In the genomic region with DNA sequence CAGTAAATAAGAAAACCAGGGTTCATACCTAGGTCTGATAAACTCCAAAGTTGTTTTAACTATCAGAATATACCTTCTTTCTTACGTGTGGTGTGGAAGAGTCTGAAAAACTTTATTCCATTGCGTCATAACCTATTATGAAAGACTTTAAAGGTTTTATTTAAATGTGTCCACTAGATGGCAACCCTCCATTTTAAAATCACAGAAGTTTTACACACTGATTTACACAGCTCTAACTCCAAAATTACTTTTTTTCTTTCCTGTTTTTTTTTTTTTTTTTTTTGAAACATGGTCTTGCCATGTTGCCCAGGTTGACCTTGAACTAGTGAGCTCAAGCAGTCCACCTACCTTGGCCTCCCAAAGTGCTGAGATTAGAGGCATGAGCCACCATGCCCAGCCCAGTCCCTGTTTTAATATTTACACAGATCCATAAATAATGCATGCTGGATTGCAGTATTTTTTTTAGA, we compare ENCODE assay signal across 8 cellular contexts. TPM values are rescaled to one million over a fixed set of nuclear protein-coding genes. Genes with fewer than 3 reads are reported as not detected.
DNase-seq lines count a peak whose midpoint lies in the region; ATAC-seq and TF ChIP-seq lines count a peak whose summit lies in the region.

No MANE protein-coding gene starts in this region.

- H2AFZ ChIP-seq in ACC112 (ENCODE audit: low read length, unreplicated experiment) (peak overlapping the region; percentile 1), hepatocyte (no peak overlapping the region), smooth muscle cell (ENCODE audit: low read depth) (no peak overlapping the region)

- H3K9me2 ChIP-seq in hepatocyte (replicated peaks; ENCODE audit: insufficient read depth), result no peaks in the 10 kb centered on the region

- H3K9me3 ChIP-seq in hepatocyte (ENCODE audit: low read depth) (no peaks in the 10 kb centered on the region), smooth muscle cell (replicated peaks; ENCODE audit: low read depth) (no peaks in the 10 kb centered on the region)

- H3K4me2 ChIP-seq in hepatocyte, result no peak overlapping the region
- no peak overlapping the region for H3K4me2 ChIP-seq in smooth muscle cell

- peaks cover 4% of the 10 kb centered on the region for H3F3A ChIP-seq in smooth muscle cell (ENCODE audit: low read depth)

- H4K20me1 ChIP-seq in hepatocyte (ENCODE audit: insufficient read depth, poor library complexity, severe bottlenecking) (no peaks in the 10 kb centered on the region), smooth muscle cell (ENCODE audit: low read depth) (no peaks in the 10 kb centered on the region)

- WGBS in hepatocyte (ENCODE audit: low lambda C conversion rate, missing lambda C conversion rate), result 31% methylated on average over 2 of the region's 2 CpGs
- 31% methylated on average over 2 of the region's 2 CpGs for WGBS in smooth muscle cell (ENCODE audit: low lambda C conversion rate)

- H3K79me2 ChIP-seq in ACC112 (ENCODE audit: control insufficient read depth, insufficient read depth, low read length, unreplicated experiment), result no peaks in the 10 kb centered on the region
- no peaks in the 10 kb centered on the region for H3K79me2 ChIP-seq in hepatocyte
- no peaks in the 10 kb centered on the region for H3K79me2 ChIP-seq in smooth muscle cell (ENCODE audit: low read depth)

- H3K36me3 ChIP-seq in ACC112 (ENCODE audit: insufficient read depth, low read length) (no peaks in the 10 kb centered on the region; the same call in 1 of the 2 replicates), hepatocyte (replicated peaks; ENCODE audit: insufficient read depth, low read depth) (no peaks in the 10 kb centered on the region), smooth muscle cell (ENCODE audit: low read depth) (no peaks in the 10 kb centered on the region)

- H3K27ac ChIP-seq in ACC112 (ENCODE audit: low read depth, low read length), result peak overlapping the region; percentile 25; the same call in 1 of the 2 replicates
- H3K27ac ChIP-seq in hepatocyte, result peak overlapping the region; percentile 31
- peak overlapping the region; percentile 25 for H3K27ac ChIP-seq in smooth muscle cell (ENCODE audit: low read depth)
- no peak overlapping the region for H3K27ac ChIP-seq in substantia nigra (ENCODE audit: low read depth, low read length, poor library complexity, severe bottlenecking)

- no peak overlapping the region for H3K9ac ChIP-seq in smooth muscle cell (ENCODE audit: low read depth)

- in situ Hi-C loops in astrocyte of the cerebellum (cut with HindIII; ENCODE audit: low sequenced_read_pairs), result no loop called here

- ATAC-seq in HG02852 (IDR thresholded peaks at IDR 0.05; ENCODE audit: unreplicated experiment), result no peak

- H3K27me3 ChIP-seq in ACC112 (ENCODE audit: insufficient read depth, low read length) (no peaks in the 10 kb centered on the region), hepatocyte (no peaks in the 10 kb centered on the region), smooth muscle cell (ENCODE audit: low read depth) (no peaks in the 10 kb centered on the region)

- H3K4me3 ChIP-seq in ACC112 (ENCODE audit: low read depth, low read length), result no peak overlapping the region
- H3K4me3 ChIP-seq in GM12865 (ENCODE audit: low read depth, low read length), result no peak overlapping the region
- H3K4me3 ChIP-seq in astrocyte of the cerebellum (ENCODE audit: low read depth, low read length), result no peak overlapping the region
- no peak overlapping the region for H3K4me3 ChIP-seq in hepatocyte
- H3K4me3 ChIP-seq in smooth muscle cell, result no peak overlapping the region

- DNase-seq in GM12865 (ENCODE audit: low read depth) (peak; percentile 67), NCI-H460 (ENCODE audit: extremely low read depth, low read depth) (peak; percentile 61), astrocyte of the cerebellum (ENCODE audit: low read depth) (peak; percentile 76), hepatocyte (ENCODE audit: low spot score) (peak; percentile 79), smooth muscle cell (lab: John Stamatoyannopoulos, UW; ENCODE audit: unreplicated experiment) (no peak), substantia nigra (lab: John Stamatoyannopoulos, UW) (no peak)

- TF ChIP-seq CTCF in GM12865 (IDR thresholded peaks at IDR 0.05; ENCODE audit: insufficient read depth, low read depth, low read length, missing control alignments), result peak; percentile 22
- TF ChIP-seq CTCF in astrocyte of the cerebellum (IDR thresholded peaks at IDR 0.05; ENCODE audit: low read depth, low read length, missing control alignments), result no peak
- TF ChIP-seq CTCF in hepatocyte (IDR thresholded peaks at IDR 0.05; ENCODE audit: poor library complexity), result peak; percentile 57
- peak; percentile 56 for TF ChIP-seq CTCF in smooth muscle cell (IDR thresholded peaks at IDR 0.05; ENCODE audit: borderline replicate concordance, insufficient read depth, poor library complexity, severe bottlenecking)

- H3K4me1 ChIP-seq in ACC112 (ENCODE audit: control insufficient read depth, insufficient read depth, low read length, unreplicated experiment) (peaks cover 3% of the 10 kb centered on the region), hepatocyte (ENCODE audit: insufficient read depth) (peaks cover 9% of the 10 kb centered on the region), smooth muscle cell (ENCODE audit: low read depth) (no peaks in the 10 kb centered on the region)

RNA-seq across cellular contexts. Expression of gene TMPRSS12, which starts 17.3 kb away (rescaled TPM):
- not detected in 2 replicates for total RNA-seq in NCI-H460 (2014; rRNA removed; shearing (Covaris generic))
- polyA plus RNA-seq in NCI-H460 (2014; cell fraction: nucleus; rRNA removed), result not detected in 2 replicates
- total RNA-seq in hepatocyte (not detected in 2 replicates), smooth muscle cell (not detected in 2 replicates)
- polyA plus RNA-seq in hepatocyte (0.11 TPM in 1 of 2 replicates, not detected in the other), smooth muscle cell (not detected in 2 replicates)

Comparison
In these comparisons a context has a peak if more than half of its experiments do, and no peak if none do; other contexts are left out.
1. DNase-seq: peak in GM12865 (single experiment), NCI-H460 (single experiment), astrocyte of the cerebellum (single experiment) and hepatocyte (single experiment); none in smooth muscle cell (single experiment) and substantia nigra (0 of 49).